14 cellular contexts compared by ENCODE assay signal in genomic region chr1:175591083-175591743, GRCh38.
DNase-seq lines count a peak whose midpoint lies in the region; ATAC-seq and TF ChIP-seq lines count a peak whose summit lies in the region.
"Had no signal": no experiment of that assay in that cellular context is flagged by ENCODE, and none has a peak within 500 bp of the region (broad histone marks: within the 10 kb centered on the region; RNA-seq: fewer than 3 reads in every experiment).

No MANE protein-coding gene starts in this region.

- H3K27ac ChIP-seq in smooth muscle cell (ENCODE audit: low read depth): no peak overlapping the region
- H3K27ac ChIP-seq: breast epithelium, C4-2B, right lobe of liver, SJSA1, tibial nerve had no signal

- no peaks in the 10 kb centered on the region for H3K9me3 ChIP-seq in smooth muscle cell (replicated peaks; ENCODE audit: low read depth)
- H3K9me3 ChIP-seq: breast epithelium, right lobe of liver, SJSA1, tibial nerve had no signal

- H3K27me3 ChIP-seq in smooth muscle cell (ENCODE audit: low read depth): peaks cover 38% of the 10 kb centered on the region
- H3K27me3 ChIP-seq: breast epithelium, right lobe of liver, SJSA1, tibial nerve had no signal

- H3K79me2 ChIP-seq in smooth muscle cell (ENCODE audit: low read depth): no peaks in the 10 kb centered on the region

- H3K4me1 ChIP-seq in smooth muscle cell (ENCODE audit: low read depth): no peaks in the 10 kb centered on the region
- H3K4me1 ChIP-seq: breast epithelium, right lobe of liver, SJSA1, tibial nerve had no signal

- no peak overlapping the region for H3K4me3 ChIP-seq in smooth muscle cell
- H3K4me3 ChIP-seq: breast epithelium, right lobe of liver, SJSA1, tibial nerve had no signal

- no peaks in the 10 kb centered on the region for H3F3A ChIP-seq in smooth muscle cell (ENCODE audit: low read depth)

- 75% methylated on average over 1 of the region's 1 CpG for WGBS in smooth muscle cell (ENCODE audit: low lambda C conversion rate)

- DNase-seq in DMS53 treated with DMSO at 0.1 percent for 48 hours (lab: John Stamatoyannopoulos, UW; ENCODE audit: unreplicated experiment) (peak; percentile 70), NCI-H1105 (lab: John Stamatoyannopoulos, UW) (peak; percentile 48), NCI-H748 (lab: John Stamatoyannopoulos, UW; ENCODE audit: unreplicated experiment) (peak; percentile 59), iPS-NIHi7 (ENCODE audit: extremely low spot score) (peak; percentile 22), SIG-M5 (lab: John Stamatoyannopoulos, UW) (no peak), smooth muscle cell (lab: John Stamatoyannopoulos, UW; ENCODE audit: unreplicated experiment) (no peak)
- DNase-seq: activated CD8-positive, alpha-beta memory T cell treated with anti-CD3 and anti-CD28 coated beads, Interleukin-2, amount 10 ng/mL, durations not matched to agents 7 days and 5 days; effector CD8-positive, alpha-beta T cell had no signal

- no peaks in the 10 kb centered on the region for H4K20me1 ChIP-seq in smooth muscle cell (ENCODE audit: low read depth)

- H3K4me2 ChIP-seq in smooth muscle cell: no peak overlapping the region

- no peak for TF ChIP-seq CTCF in smooth muscle cell (IDR thresholded peaks at IDR 0.05; ENCODE audit: borderline replicate concordance, insufficient read depth, poor library complexity, severe bottlenecking)

- H2AFZ ChIP-seq in smooth muscle cell (ENCODE audit: low read depth): no peak overlapping the region

- H3K9ac ChIP-seq in smooth muscle cell (ENCODE audit: low read depth): no peak overlapping the region

- H3K36me3 ChIP-seq in smooth muscle cell (ENCODE audit: low read depth): no peaks in the 10 kb centered on the region
- H3K36me3 ChIP-seq: breast epithelium, right lobe of liver, SJSA1, tibial nerve had no signal

- ATAC-seq in HG03039 (IDR thresholded peaks at IDR 0.05; ENCODE audit: unreplicated experiment): no peak
- ATAC-seq: activated CD8-positive, alpha-beta memory T cell treated with anti-CD3 and anti-CD28 coated beads, Interleukin-2, amount 10 ng/mL, durations not matched to agents 7 days and 5 days had no signal

Comparison
In these comparisons a context has a peak if more than half of its experiments do, and no peak if none do; other contexts are left out.
1. DNase-seq: peak in DMS53 treated with DMSO at 0.1 percent for 48 hours (single experiment), NCI-H1105 (single experiment), NCI-H748 (single experiment) and iPS-NIHi7 (single experiment); none in SIG-M5 (single experiment) and smooth muscle cell (single experiment).